29 cellular contexts compared by ENCODE assay signal in the genomic region with DNA sequence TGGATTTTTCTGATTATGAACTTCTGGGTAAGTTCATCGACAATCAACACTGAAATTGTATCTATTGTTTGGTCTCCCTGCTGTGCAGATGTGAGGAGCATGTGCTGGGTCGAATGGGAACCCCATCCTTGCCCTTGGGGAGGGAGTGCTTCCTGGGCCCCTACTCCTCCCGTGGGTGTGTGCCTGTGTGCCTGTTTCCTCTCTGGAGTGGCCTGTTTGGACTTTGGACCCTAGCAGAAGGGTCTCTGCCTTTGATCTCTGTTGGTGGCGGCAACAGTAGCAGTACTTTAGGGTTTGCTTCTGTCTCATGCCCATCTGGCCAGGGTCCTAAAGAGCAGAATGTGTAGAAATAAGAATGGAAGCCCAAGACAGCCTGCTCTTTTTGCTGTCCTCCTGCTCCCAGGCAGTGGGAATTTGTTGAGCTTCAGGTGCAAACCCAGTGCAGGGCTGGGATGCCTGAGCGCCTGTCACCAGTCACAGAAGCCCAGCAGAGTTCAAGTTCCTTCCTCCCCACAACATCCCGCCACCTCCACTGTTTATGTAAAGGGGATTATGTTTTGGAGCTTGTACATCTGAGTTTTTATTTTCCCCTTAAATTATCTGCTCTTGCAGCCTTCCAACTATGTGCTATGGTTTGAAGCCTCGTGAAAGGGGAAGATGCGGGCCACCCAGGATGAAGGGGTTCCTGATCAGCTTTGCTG. TPM values are rescaled to one million over a fixed set of nuclear protein-coding genes. Genes with fewer than 3 reads are reported as not detected.
DNase-seq lines count a peak whose midpoint lies in the region; ATAC-seq, FAIRE-seq and TF ChIP-seq lines count a peak whose summit lies in the region.
"Had no signal": no experiment of that assay in that cellular context is flagged by ENCODE, and none has a peak within 500 bp of the region (broad histone marks: within the 10 kb centered on the region; RNA-seq: fewer than 3 reads in every experiment).

No MANE protein-coding gene starts in this region.

- POLR2A ChIA-PET in A549 (lab: Yijun Ruan, JAX), result no interaction called here

- H3K36me3 ChIP-seq in gastroesophageal sphincter (no peaks in the 10 kb centered on the region), sigmoid colon (no peaks in the 10 kb centered on the region), WERI-Rb-1 (no peaks in the 10 kb centered on the region)
- H3K36me3 ChIP-seq: left lung, suprapubic skin had no signal

- CTCF ChIA-PET in A549 (lab: Yijun Ruan, JAX), result interaction anchor here (0.9 to 5.5 kb wide), 11 partner anchors 10 to 369 kb away, joined by 3 to 44 read pairs (median 6); a partner anchor contains a TSS

- peak overlapping the region; percentile 44 for H3K4me2 ChIP-seq in A549
- H3K4me2 ChIP-seq: KMS-11 had no signal

- intact Hi-C loops in sigmoid colon (cut with DNase I), result no loop called here

- H3K4me1 ChIP-seq in A549, result peaks cover 11% of the 10 kb centered on the region
- H3K4me1 ChIP-seq in gastroesophageal sphincter, result peaks cover 0 to 84% (median 0%) of the 10 kb centered on the region in 3 donors
- H3K4me1 ChIP-seq in sigmoid colon, result peaks cover 0 to 62% (median 54%) of the 10 kb centered on the region in 4 donors
- H3K4me1 ChIP-seq: suprapubic skin had no signal

- FAIRE-seq in A549 (lab: Jason Lieb, UNC), result no peak
- FAIRE-seq: frontal cortex had no signal

- no peaks in the 10 kb centered on the region for H3K9me3 ChIP-seq in A549
- no peaks in the 10 kb centered on the region for H3K9me3 ChIP-seq in gastroesophageal sphincter
- no peaks in the 10 kb centered on the region for H3K9me3 ChIP-seq in sigmoid colon
- no peaks in the 10 kb centered on the region for H3K9me3 ChIP-seq in WERI-Rb-1 (ENCODE audit: severe bottlenecking)
- H3K9me3 ChIP-seq: left lung, suprapubic skin had no signal

- 69% methylated on average over 7 of the region's 8 CpGs for WGBS in A549 (ENCODE audit: missing lambda C conversion rate)
- WGBS in gastroesophageal sphincter (ENCODE audit: low coverage in 1 of 2), 2 donors, result 11 to 60% methylated on average over 4 to 5 of the region's 8 CpGs
- WGBS in sigmoid colon, 2 donors, result 46 to 65% methylated on average over 8 of the region's 8 CpGs

- TF ChIP-seq EP300 in A549 (IDR thresholded peaks at IDR 0.05) (no peak), gastroesophageal sphincter (IDR thresholded peaks at IDR 0.05) (no peak), sigmoid colon (IDR thresholded peaks at IDR 0.05) (no peak)

- TF ChIP-seq CTCF in A549 (IDR thresholded peaks at IDR 0.05) (no peak), gastroesophageal sphincter (IDR thresholded peaks at IDR 0.05) (no peak), sigmoid colon (IDR thresholded peaks at IDR 0.05) (no peak), WERI-Rb-1 (IDR thresholded peaks at IDR 0.05; ENCODE audit: low read depth, low read length) (no peak)

- H3K27ac ChIP-seq in A549 (peak overlapping the region in 1 of 2 experiments; percentile 43; a peak in 1 of 6 replicates), gastroesophageal sphincter (peak overlapping the region; percentile 58 to 96 (median 92)), sigmoid colon (peak overlapping the region; percentile 88 to 97 (median 94)), WERI-Rb-1 (no peak overlapping the region)
- H3K27ac ChIP-seq: KMS-11, left lung, RWPE1, suprapubic skin had no signal

- no peaks in the 10 kb centered on the region for H3K27me3 ChIP-seq in gastroesophageal sphincter
- no peaks in the 10 kb centered on the region for H3K27me3 ChIP-seq in sigmoid colon
- no peaks in the 10 kb centered on the region for H3K27me3 ChIP-seq in WERI-Rb-1 (ENCODE audit: insufficient read depth, low read depth, severe bottlenecking)
- H3K27me3 ChIP-seq: left lung, suprapubic skin had no signal

- ATAC-seq in A549 (no peak), gastroesophageal sphincter (no peak), HG03139 (IDR thresholded peaks at IDR 0.05; ENCODE audit: unreplicated experiment) (no peak)
- ATAC-seq: esophagus mucosa; left lung; naive thymus-derived CD8-positive, alpha-beta T cell had no signal

- H3K4me3 ChIP-seq in A549 (no peak overlapping the region), gastroesophageal sphincter (peak overlapping the region; percentile 7 to 51), sigmoid colon (peak overlapping the region; percentile 53 to 62 (median 59)), WERI-Rb-1 (ENCODE audit: low read depth, low read length) (no peak overlapping the region)
- H3K4me3 ChIP-seq: left lung, suprapubic skin had no signal

- TF ChIP-seq POLR2A in A549 (IDR thresholded peaks at IDR 0.05; ENCODE audit: low read length), result no peak
- no peak for TF ChIP-seq POLR2A in gastroesophageal sphincter (IDR thresholded peaks at IDR 0.05)
- TF ChIP-seq POLR2A in sigmoid colon (IDR thresholded peaks at IDR 0.05), result no peak

- DNase-seq in A549 (ENCODE audit: low read depth in 1 of 2, low spot score in 1 of 2) (no peak), LoVo (ENCODE audit: low spot score) (peak; percentile 78), sigmoid colon (peak; percentile 64), WERI-Rb-1 (no peak), anterior cingulate cortex (lab: John Stamatoyannopoulos, UW) (no peak), nucleus accumbens (lab: John Stamatoyannopoulos, UW) (no peak)
- DNase-seq: activated CD4-positive, alpha-beta T cell treated with anti-CD3 and anti-CD28 coated beads for 48 hours; activated CD8-positive, alpha-beta memory T cell treated with anti-CD3 and anti-CD28 coated beads for 24 hours; activated effector memory CD4-positive, alpha-beta T cell treated with Interleukin-2 at 50 U/mL for 16 hours; activated naive CD8-positive, alpha-beta T cell treated with anti-CD3 and anti-CD28 coated beads for 36 hours; AML-193; caudate nucleus; CD4-positive, alpha-beta T cell; mesendoderm; naive thymus-derived CD8-positive, alpha-beta T cell; NCI-H1417 treated with DMSO at 0.1 percent for 48 hours; NCI-H82; retina; T-helper 2 cell had no signal

- no peak for TF ChIP-seq RAD21 in A549 (conservative IDR thresholded peaks at IDR 0.05 in 1 of 2, IDR thresholded peaks at IDR 0.05 in 1 of 2)

TF ChIP-seq in A549, 52 proteins besides CTCF, POLR2A, EP300 and RAD21:
- no peak for TF ChIP-seq RNF2 (IDR thresholded peaks at IDR 0.05; ENCODE audit: borderline replicate concordance, low read depth)
TF ChIP-seq in A549: peak in this region for 0.

RNA-seq across cellular contexts. Expression of a gene that starts 1.5 kb away (rescaled TPM):
- 0.16 and 0.24 TPM in 2 replicates for polyA plus RNA-seq in A549 (2011; rRNA removed)
- polyA plus RNA-seq in A549 (2012; cell fraction: cytosol; rRNA removed), result 0.17 and 0.21 TPM in 2 replicates
- polyA plus RNA-seq in A549 (2012; cell fraction: nucleus; rRNA removed), result 0.06 and 0.16 TPM in 2 replicates
- polyA plus RNA-seq in A549 (2017; fragmentation: RNase III; extraction: RNeasy Plus Mini Kit Qiagen cat#74134 plus additional on column Dnase treatment), result 0.09 to 0.21 TPM (median 0.15 TPM) in 3 replicates
- polyA minus RNA-seq in A549 (2011; rRNA and poly(A)+ RNA removed), result 0.12 and 0.19 TPM in 2 replicates
- 100 to 1,000 TPM in 2 of 4 donors, 10 to 100 TPM in 2; 37.1 to 176 (median 122) TPM for total RNA-seq in gastroesophageal sphincter
- 100 to 1,000 TPM; 161 to 184 (median 170) TPM for total RNA-seq in sigmoid colon
- polyA plus RNA-seq in sigmoid colon, result 10 to 100 TPM in 1 of 3 donors, 1 to 10 TPM in 1, not detected in 1; 6.0 to 14.4 TPM
- total RNA-seq: A172; activated naive CD8-positive, alpha-beta T cell treated with anti-CD3 and anti-CD28 coated beads for 36 hours; CD4-positive, alpha-beta T cell; H4; naive thymus-derived CD8-positive, alpha-beta T cell had no signal
- polyA plus RNA-seq: naive thymus-derived CD8-positive, alpha-beta T cell had no signal

RNA-seq across cellular contexts. Expression of a gene that starts 33.1 kb away (rescaled TPM):
- 89.0 and 89.6 TPM in 2 replicates for polyA plus RNA-seq in A549 (2011; rRNA removed)
- polyA plus RNA-seq in A549 (2012; cell fraction: cytosol; rRNA removed), result 159 and 209 TPM in 2 replicates
- polyA plus RNA-seq in A549 (2012; cell fraction: nucleus; rRNA removed), result 211 and 234 TPM in 2 replicates
- 49.3 to 60.2 TPM (median 54.4 TPM) in 3 replicates for polyA plus RNA-seq in A549 (2017; fragmentation: RNase III; extraction: RNeasy Plus Mini Kit Qiagen cat#74134 plus additional on column Dnase treatment)
- polyA minus RNA-seq in A549 (2011; rRNA and poly(A)+ RNA removed), result 132 and 156 TPM in 2 replicates
- 10 to 100 TPM; 51.9 to 66.7 (median 58.1) TPM for total RNA-seq in gastroesophageal sphincter
- total RNA-seq in sigmoid colon, result 10 to 100 TPM; 55.4 to 76.4 (median 67.4) TPM
- polyA plus RNA-seq in sigmoid colon, result 100 to 1,000 TPM in 1 of 3 donors, 10 to 100 TPM in 2; 43.0 to 100 (median 70.9) TPM
- total RNA-seq: H4 had no signal

Comparison
In these comparisons a context has a peak if more than half of its experiments do, and no peak if none do; other contexts are left out.
1. DNase-seq: peak in LoVo (single experiment) and sigmoid colon (single experiment); none in A549 (0 of 2), WERI-Rb-1 (single experiment), anterior cingulate cortex (0 of 58) and nucleus accumbens (0 of 56).
2. H3K4me3 ChIP-seq: peak in gastroesophageal sphincter (2 of 2) and sigmoid colon (4 of 4); none in A549 (single experiment) and WERI-Rb-1 (single experiment).